Comparison of ENCODE assay signal across 15 cellular contexts in the genomic region with DNA sequence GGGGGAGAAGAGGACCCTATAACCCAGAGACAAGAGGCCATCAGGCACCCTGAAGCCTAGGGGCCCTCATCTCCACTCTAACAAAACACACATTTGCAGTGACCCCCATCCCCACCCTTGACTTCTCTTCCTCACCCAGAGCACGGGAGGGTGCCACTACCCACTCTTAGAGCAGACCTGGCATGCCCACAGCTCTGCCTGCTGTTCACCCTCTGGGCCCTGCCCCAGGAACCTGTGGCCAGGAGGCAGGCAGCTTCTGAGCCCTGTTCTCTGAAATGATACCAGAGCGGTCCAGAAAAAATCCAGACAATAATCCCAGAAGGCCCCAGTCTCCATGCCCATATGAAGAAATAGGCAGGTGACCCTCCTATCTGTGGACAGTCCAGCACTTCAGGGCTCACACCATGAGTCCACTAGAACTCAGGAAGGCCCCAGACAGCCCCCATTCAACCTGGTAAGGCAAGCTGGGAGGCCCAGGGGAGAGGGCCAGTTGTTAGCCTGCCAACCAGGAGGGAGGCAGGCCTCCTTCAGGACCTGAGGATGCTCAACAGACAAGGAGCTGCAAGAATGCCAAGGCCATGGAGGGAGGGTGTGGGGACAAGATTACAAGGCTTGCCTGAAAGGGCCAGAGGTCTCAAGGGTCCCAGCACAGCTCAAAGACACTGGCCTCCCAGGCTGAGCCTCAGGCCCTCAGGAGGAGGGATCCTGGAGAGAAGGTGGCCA.
DNase-seq lines count a peak whose midpoint lies in the region; ATAC-seq and TF ChIP-seq lines count a peak whose summit lies in the region.
"Had no signal": no experiment of that assay in that cellular context is flagged by ENCODE, and none has a peak within 500 bp of the region (broad histone marks: within the 10 kb centered on the region; RNA-seq: fewer than 3 reads in every experiment).

No MANE protein-coding gene starts in this region.

- CTCF ChIA-PET in SK-N-SH (lab: Yijun Ruan, JAX) = interaction anchor here (0.6 to 14.7 kb wide), 5 partner anchors 13 to 58 kb away, joined by 3 to 129 read pairs (median 3); no protein-coding TSS in a partner anchor

- H3K4me3 ChIP-seq in SK-N-SH (ENCODE audit: low read depth in 2 of 2, low read length in 1 of 2) (no peak overlapping the region), right atrium auricular region (no peak overlapping the region), parathyroid adenoma (ENCODE audit: low read depth, low read length) (no peak overlapping the region), upper lobe of right lung (no peak overlapping the region), lower leg skin (ENCODE audit: low read depth, poor library complexity, severe bottlenecking) (no peak overlapping the region)
- H3K4me3 ChIP-seq: K562 had no signal

- H3K4me1 ChIP-seq in SK-N-SH (ENCODE audit: control insufficient read depth in 1 of 2, insufficient read depth in 2 of 2, low read depth in 1 of 2, low read length in 1 of 2) = peaks cover 35 to 66% of the 10 kb centered on the region in 2 experiments
- peaks cover 5 to 99% of the 10 kb centered on the region in 2 donors for H3K4me1 ChIP-seq in right atrium auricular region
- peaks cover 33% of the 10 kb centered on the region for H3K4me1 ChIP-seq in parathyroid adenoma
- H3K4me1 ChIP-seq in upper lobe of right lung = peaks cover 96% of the 10 kb centered on the region

- intact Hi-C loops in upper lobe of right lung (cut with DNase I) (no loop called here), lower leg skin (cut with DNase I; ENCODE audit: low total_unique reads) (no loop called here)

- H3K36me3 ChIP-seq in SK-N-SH (replicated peaks in 1 of 2; ENCODE audit: control insufficient read depth in 1 of 2, insufficient read depth in 2 of 2, low read length in 1 of 2) = peaks cover 0 to 25% of the 10 kb centered on the region in 2 experiments
- peaks cover 24% of the 10 kb centered on the region for H3K36me3 ChIP-seq in right atrium auricular region
- H3K36me3 ChIP-seq in parathyroid adenoma (ENCODE audit: control insufficient read depth, insufficient read depth, low read length) = no peaks in the 10 kb centered on the region
- H3K36me3 ChIP-seq in upper lobe of right lung = peaks cover 4% of the 10 kb centered on the region

- H3K79me2 ChIP-seq in SK-N-SH (ENCODE audit: insufficient read depth) = peaks cover 99% of the 10 kb centered on the region
- peaks cover 91% of the 10 kb centered on the region for H3K79me2 ChIP-seq in parathyroid adenoma

- 100% methylated on average over 2 of the region's 2 CpGs for WGBS in SK-N-SH (ENCODE audit: low lambda C conversion rate)
- 43% methylated on average over 2 of the region's 2 CpGs for WGBS in lower leg skin, 2 donors

- H3K9ac ChIP-seq in SK-N-SH (no peak overlapping the region), parathyroid adenoma (no peak overlapping the region)

- POLR2A ChIA-PET in SK-N-SH (lab: Yijun Ruan, JAX) = no interaction called here

- H2AFZ ChIP-seq in SK-N-SH (ENCODE audit: low read depth) (no peak overlapping the region), parathyroid adenoma (no peak overlapping the region)

- H3F3A ChIP-seq in SK-N-SH (replicated peaks; ENCODE audit: insufficient read depth) = peaks cover 13% of the 10 kb centered on the region

- H3K9me3 ChIP-seq in SK-N-SH (no peaks in the 10 kb centered on the region), right atrium auricular region (no peaks in the 10 kb centered on the region), parathyroid adenoma (ENCODE audit: control insufficient read depth, low read length) (no peaks in the 10 kb centered on the region), upper lobe of right lung (no peaks in the 10 kb centered on the region)

- peak overlapping the region; percentile 26 to 39; a peak in 2 of 4 replicates for H3K27ac ChIP-seq in SK-N-SH (ENCODE audit: low read depth in 2 of 2, low read length in 1 of 2)
- peak overlapping the region; percentile 96 to 99 for H3K27ac ChIP-seq in right atrium auricular region
- peak overlapping the region; percentile 73 for H3K27ac ChIP-seq in parathyroid adenoma
- H3K27ac ChIP-seq in upper lobe of right lung = peak overlapping the region; percentile 91
- H3K27ac ChIP-seq: 22Rv1 had no signal

- no peak overlapping the region for H3K4me2 ChIP-seq in SK-N-SH
- H3K4me2 ChIP-seq in parathyroid adenoma (ENCODE audit: low read length) = no peak overlapping the region

- no peak for TF ChIP-seq RAD21 in SK-N-SH (IDR thresholded peaks at IDR 0.05; ENCODE audit: low read length)

- no peaks in the 10 kb centered on the region for H3K27me3 ChIP-seq in SK-N-SH (ENCODE audit: insufficient read depth)
- no peaks in the 10 kb centered on the region for H3K27me3 ChIP-seq in right atrium auricular region
- H3K27me3 ChIP-seq in parathyroid adenoma (ENCODE audit: control insufficient read depth, insufficient read depth, low read length) = no peaks in the 10 kb centered on the region
- no peaks in the 10 kb centered on the region for H3K27me3 ChIP-seq in upper lobe of right lung

- TF ChIP-seq CTCF in SK-N-SH (IDR thresholded peaks at IDR 0.05) (no peak), right atrium auricular region (IDR thresholded peaks at IDR 0.05) (no peak), parathyroid adenoma (IDR thresholded peaks at IDR 0.05) (no peak), upper lobe of right lung (IDR thresholded peaks at IDR 0.05) (no peak), lower leg skin (IDR thresholded peaks at IDR 0.05) (no peak)

- H3K9me2 ChIP-seq in SK-N-SH = no peaks in the 10 kb centered on the region

- DNase-seq in SK-N-SH (no peak), right atrium auricular region (ENCODE audit: low spot score) (no peak), upper lobe of right lung (no peak), AG08396 (ENCODE audit: low spot score) (no peak), lower leg skin (ENCODE audit: low spot score in 2 of 2) (no peak)
- no peak for DNase-seq in central memory CD4-positive, alpha-beta T cell
- DNase-seq: activated naive CD4-positive, alpha-beta T cell treated with Interleukin-2 at 50 U/mL for 16 hours; NCI-H1694; NCI-H748 treated with DMSO at 0.1 percent for 48 hours; retina; SIG-M5 had no signal

- ATAC-seq in SK-N-SH treated with all-trans-retinoic acid at 6 μM for 48 hours (no peak), upper lobe of right lung (no peak)
- ATAC-seq: K562 had no signal

- TF ChIP-seq POLR2A in lower leg skin (IDR thresholded peaks at IDR 0.05) = no peak

- TF ChIP-seq EP300 in SK-N-SH (IDR thresholded peaks at IDR 0.05; ENCODE audit: borderline replicate concordance in 1 of 2, low read depth in 1 of 2, low read length in 1 of 2) = no peak

- peaks cover 26% of the 10 kb centered on the region; the same call in 1 of the 2 replicates for H4K20me1 ChIP-seq in SK-N-SH (ENCODE audit: insufficient read depth)

TF ChIP-seq in SK-N-SH, 30 proteins besides CTCF, POLR2A, EP300 and RAD21 (continues in another document):
- no peak for TF ChIP-seq RCOR1 (IDR thresholded peaks at IDR 0.05; ENCODE audit: low read length)
- TF ChIP-seq, protein P1, sequence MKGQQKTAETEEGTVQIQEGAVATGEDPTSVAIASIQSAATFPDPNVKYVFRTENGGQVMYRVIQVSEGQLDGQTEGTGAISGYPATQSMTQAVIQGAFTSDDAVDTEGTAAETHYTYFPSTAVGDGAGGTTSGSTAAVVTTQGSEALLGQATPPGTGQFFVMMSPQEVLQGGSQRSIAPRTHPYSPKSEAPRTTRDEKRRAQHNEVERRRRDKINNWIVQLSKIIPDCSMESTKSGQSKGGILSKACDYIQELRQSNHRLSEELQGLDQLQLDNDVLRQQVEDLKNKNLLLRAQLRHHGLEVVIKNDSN (IDR thresholded peaks at IDR 0.05; ENCODE audit: borderline replicate concordance, low read depth) = no peak
- TF ChIP-seq, protein P2, sequence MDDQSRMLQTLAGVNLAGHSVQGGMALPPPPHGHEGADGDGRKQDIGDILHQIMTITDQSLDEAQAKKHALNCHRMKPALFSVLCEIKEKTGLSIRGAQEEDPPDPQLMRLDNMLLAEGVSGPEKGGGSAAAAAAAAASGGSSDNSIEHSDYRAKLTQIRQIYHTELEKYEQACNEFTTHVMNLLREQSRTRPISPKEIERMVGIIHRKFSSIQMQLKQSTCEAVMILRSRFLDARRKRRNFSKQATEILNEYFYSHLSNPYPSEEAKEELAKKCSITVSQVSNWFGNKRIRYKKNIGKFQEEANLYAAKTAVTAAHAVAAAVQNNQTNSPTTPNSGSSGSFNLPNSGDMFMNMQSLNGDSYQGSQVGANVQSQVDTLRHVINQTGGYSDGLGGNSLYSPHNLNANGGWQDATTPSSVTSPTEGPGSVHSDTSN (IDR thresholded peaks at IDR 0.05) = no peak

TF ChIP-seq in SK-N-SH treated with all-trans-retinoic acid at 6 μM for 48 hours, 23 proteins besides CTCF, POLR2A, EP300 and RAD21 (continues in another document):
- no peak for TF ChIP-seq GLIS3 (CRISPR knock-in tag; IDR thresholded peaks at IDR 0.05)
- TF ChIP-seq BACH2 (CRISPR knock-in tag; IDR thresholded peaks at IDR 0.05; ENCODE audit: borderline replicate concordance) = no peak
- no peak for TF ChIP-seq TOX (CRISPR knock-in tag; IDR thresholded peaks at IDR 0.05; ENCODE audit: borderline replicate concordance)
- no peak for TF ChIP-seq ZNF70 (CRISPR knock-in tag; IDR thresholded peaks at IDR 0.05)
- TF ChIP-seq ISL1 (CRISPR knock-in tag; IDR thresholded peaks at IDR 0.05) = no peak
- TF ChIP-seq CSRNP3 (CRISPR knock-in tag; IDR thresholded peaks at IDR 0.05) = no peak
- TF ChIP-seq ARNTL (CRISPR knock-in tag; IDR thresholded peaks at IDR 0.05; ENCODE audit: borderline replicate concordance, low read depth) = no peak

Comparison
In these comparisons a context has a peak if more than half of its experiments do, and no peak if none do; other contexts are left out.
1. H3K27ac ChIP-seq: peak in every context shown above with its lines; median percentile 98 in right atrium auricular region; 91 in upper lobe of right lung; 73 in parathyroid adenoma; 32 in SK-N-SH.